In genomic region chr1:186854102-186854501, GRCh38 we compare ENCODE assay signal across 1 cellular context.
TF ChIP-seq lines count a peak whose summit lies in the region.

No MANE protein-coding gene starts in this region.

TF ChIP-seq in GM23338, 12 proteins besides CTCF, POLR2A, EP300 and RAD21 (continued from another document):
- TF ChIP-seq ZNF462 (CRISPR knock-in tag; IDR thresholded peaks at IDR 0.05) (no peak), POLR2AphosphoS5 (IDR thresholded peaks at IDR 0.05; ENCODE audit: low read depth) (no peak), EZH2 (IDR thresholded peaks at IDR 0.05; ENCODE audit: low read depth, unreplicated experiment) (no peak), ZNF114 (CRISPR knock-in tag; IDR thresholded peaks at IDR 0.05) (no peak)
TF ChIP-seq in GM23338: peak in this region for 0.
